In the genomic region with DNA sequence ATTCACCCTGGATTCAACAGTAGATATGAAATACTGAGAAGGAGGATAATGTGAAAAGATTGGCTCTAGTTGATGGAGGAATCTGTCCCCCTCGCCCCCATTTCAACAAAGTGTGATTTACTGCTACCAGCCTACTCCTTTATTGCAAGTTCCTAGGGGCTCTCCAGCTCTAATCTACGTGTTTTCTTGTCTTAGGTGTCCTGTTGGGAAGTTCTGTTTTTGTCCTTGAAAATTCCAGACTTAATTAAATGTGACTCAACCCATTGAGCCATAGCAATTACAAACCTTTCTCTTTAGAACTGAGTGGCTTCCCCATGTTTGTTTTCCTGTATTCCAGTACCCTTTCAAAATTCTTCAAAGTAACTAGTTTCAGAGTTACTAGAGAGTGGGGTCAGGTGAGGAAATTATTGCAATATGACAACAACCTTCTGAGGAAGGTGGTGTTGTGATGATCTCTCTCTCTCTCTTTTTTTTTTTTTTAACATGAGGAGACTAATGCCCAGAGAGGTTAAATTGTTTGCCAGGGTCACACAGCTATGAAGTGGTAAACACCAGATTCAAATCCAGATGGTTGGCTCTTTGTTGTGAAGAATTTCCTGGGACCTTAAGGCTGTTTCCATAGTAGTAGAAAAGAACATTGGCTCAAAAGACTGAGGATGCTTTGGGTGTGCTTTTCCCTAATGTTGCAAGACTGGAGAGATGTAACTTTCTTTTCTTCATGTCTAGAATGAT, we compare ENCODE assay signal across 13 cellular contexts. TPM values are rescaled to one million over a fixed set of nuclear protein-coding genes. Genes with fewer than 3 reads are reported as not detected.
DNase-seq lines count a peak whose midpoint lies in the region; ATAC-seq and TF ChIP-seq lines count a peak whose summit lies in the region.
"Had no signal": no experiment of that assay in that cellular context is flagged by ENCODE, and none has a peak within 500 bp of the region (broad histone marks: within the 10 kb centered on the region; RNA-seq: fewer than 3 reads in every experiment).

No MANE protein-coding gene starts in this region.

- no peak overlapping the region for H2AFZ ChIP-seq in MM.1S (ENCODE audit: low read length)

- H3K27ac Mint-ChIP-seq in osteocyte (ENCODE audit: unreplicated experiment), result peak overlapping the region; percentile 87
- no peak overlapping the region for H3K27ac Mint-ChIP-seq in T-helper 2 cell treated with Interferon-gamma antibody and Interleukin-4, amounts not matched to agents 5 μg/mL and 100 μg/mL, for 36 hours
- no peak overlapping the region for H3K27ac Mint-ChIP-seq in activated CD4-positive, alpha-beta memory T cell treated with anti-CD3 and anti-CD28 coated beads, Interleukin-2, amount 10 ng/mL, durations not matched to agents 7 days and 5 days
- H3K27ac Mint-ChIP-seq: T-helper 17 cell had no signal

- H3K27ac ChIP-seq in MM.1S (ENCODE audit: low read length) (peak overlapping the region; percentile 41; the same call in 1 of the 2 replicates), esophagus muscularis mucosa (replicated peaks in 1 of 4) (peak overlapping the region in 2 of 4 donors; percentile 34 to 86)

- H3F3A ChIP-seq in MM.1S (ENCODE audit: insufficient read depth, low read length), result peaks cover 35% of the 10 kb centered on the region

- H3K4me3 ChIP-seq in MM.1S (ENCODE audit: low read length) (peak overlapping the region; percentile 95; the same call in 1 of the 2 replicates), esophagus muscularis mucosa (peak overlapping the region; percentile 61 to 71 (median 71))

- TF ChIP-seq CTCF in MM.1S (IDR thresholded peaks at IDR 0.05; ENCODE audit: low read length) (no peak), esophagus muscularis mucosa (IDR thresholded peaks at IDR 0.05) (no peak), osteocyte (IDR thresholded peaks at IDR 0.05) (no peak)

- intact Hi-C loops in esophagus muscularis mucosa (cut with DNase I), result no loop called here
- intact Hi-C loops in sciatic nerve (cut with DNase I), result no loop called here

- H3K4me3 Mint-ChIP-seq in osteocyte (ENCODE audit: unreplicated experiment), result peak overlapping the region; percentile 97
- H3K4me3 Mint-ChIP-seq in T-helper 2 cell treated with Interferon-gamma antibody and Interleukin-4, amounts not matched to agents 5 μg/mL and 100 μg/mL, for 36 hours, result no peak overlapping the region
- H3K4me3 Mint-ChIP-seq in activated CD4-positive, alpha-beta memory T cell treated with anti-CD3 and anti-CD28 coated beads, Interleukin-2, amount 10 ng/mL, durations not matched to agents 7 days and 5 days, result no peak overlapping the region
- H3K4me3 Mint-ChIP-seq: T-helper 17 cell had no signal

- H3K9me3 Mint-ChIP-seq in osteocyte (ENCODE audit: unreplicated experiment), result no peaks in the 10 kb centered on the region
- no peaks in the 10 kb centered on the region for H3K9me3 Mint-ChIP-seq in T-helper 2 cell treated with Interferon-gamma antibody and Interleukin-4, amounts not matched to agents 5 μg/mL and 100 μg/mL, for 36 hours
- H3K9me3 Mint-ChIP-seq in activated CD4-positive, alpha-beta memory T cell treated with anti-CD3 and anti-CD28 coated beads, Interleukin-2, amount 10 ng/mL, durations not matched to agents 7 days and 5 days, result no peaks in the 10 kb centered on the region

- H3K79me2 ChIP-seq in MM.1S (ENCODE audit: low read length), result peaks cover 75% of the 10 kb centered on the region

- peaks cover 44% of the 10 kb centered on the region for H3K4me1 ChIP-seq in MM.1S (ENCODE audit: low read length)
- H3K4me1 ChIP-seq in esophagus muscularis mucosa, result peaks cover 27 to 81% (median 78%) of the 10 kb centered on the region in 4 donors

- POLR2A ChIA-PET in activated CD4-positive, alpha-beta memory T cell treated with anti-CD3 and anti-CD28 coated beads, Interleukin-2, amount 10 ng/mL, durations not matched to agents 7 days and 5 days (lab: Charles Lee), result interaction anchor here (0.6 kb wide), 1 partner anchor 98 kb away, joined by 5 read pairs; no protein-coding TSS in a partner anchor

- H3K36me3 ChIP-seq in MM.1S (replicated peaks; ENCODE audit: insufficient read depth, low read length), result 0 out of 2 replicates have a peak, but pooled peaks cover 3% of the 10 kb centered on the region
- H3K36me3 ChIP-seq in esophagus muscularis mucosa, result no peaks in the 10 kb centered on the region

- CTCF ChIA-PET in activated CD4-positive, alpha-beta memory T cell treated with anti-CD3 and anti-CD28 coated beads, Interleukin-2, amount 10 ng/mL, durations not matched to agents 7 days and 5 days (lab: Charles Lee), result no interaction called here

- peak; percentile 58 for DNase-seq in EH (ENCODE audit: low read depth)
- no peak for DNase-seq in MM.1S
- DNase-seq in esophagus muscularis mucosa (ENCODE audit: extremely low spot score), result no peak
- DNase-seq in osteocyte (ENCODE audit: extremely low spot score, unreplicated experiment), result no peak
- no peak for DNase-seq in T-helper 2 cell treated with Interferon-gamma antibody and Interleukin-4, amounts not matched to agents 5 μg/mL and 100 μg/mL, for 36 hours (ENCODE audit: low spot score)
- no peak for DNase-seq in activated CD4-positive, alpha-beta memory T cell treated with anti-CD3 and anti-CD28 coated beads, Interleukin-2, amount 10 ng/mL, durations not matched to agents 7 days and 5 days
- DNase-seq in DMS 273 treated with DMSO at 0.1 percent for 48 hours (lab: John Stamatoyannopoulos, UW), result no peak
- DNase-seq in sciatic nerve (ENCODE audit: low spot score), result no peak
- DNase-seq: activated CD4-positive, alpha-beta T cell treated with anti-CD3 and anti-CD28 coated beads for 4 hours; hippocampal formation; NCI-H1092 treated with DMSO at 0.1 percent for 48 hours; NCI-H446 treated with DMSO at 0.1 percent for 48 hours; T-helper 17 cell had no signal

- H3K9me3 ChIP-seq in MM.1S (replicated peaks; ENCODE audit: insufficient read depth, low read length) (no peaks in the 10 kb centered on the region), esophagus muscularis mucosa (no peaks in the 10 kb centered on the region)

- peak overlapping the region; percentile 87 for H3K4me2 ChIP-seq in MM.1S (ENCODE audit: low read depth, low read length)

- H3K36me3 Mint-ChIP-seq in osteocyte (ENCODE audit: unreplicated experiment), result peaks cover 30% of the 10 kb centered on the region
- H3K36me3 Mint-ChIP-seq in T-helper 2 cell treated with Interferon-gamma antibody and Interleukin-4, amounts not matched to agents 5 μg/mL and 100 μg/mL, for 36 hours (ENCODE audit: low read depth), result no peaks in the 10 kb centered on the region
- peaks cover 5% of the 10 kb centered on the region for H3K36me3 Mint-ChIP-seq in activated CD4-positive, alpha-beta memory T cell treated with anti-CD3 and anti-CD28 coated beads, Interleukin-2, amount 10 ng/mL, durations not matched to agents 7 days and 5 days (ENCODE audit: low read depth)

- TF ChIP-seq POLR2A in esophagus muscularis mucosa (IDR thresholded peaks at IDR 0.05; ENCODE audit: low read depth), result no peak

- no peak overlapping the region for H3K9ac ChIP-seq in MM.1S (ENCODE audit: low read length)

- H3K9me2 ChIP-seq in MM.1S (replicated peaks; ENCODE audit: insufficient read depth, low read length), result no peaks in the 10 kb centered on the region

- H3K27me3 ChIP-seq in MM.1S (replicated peaks; ENCODE audit: insufficient read depth, low read length) (no peaks in the 10 kb centered on the region), esophagus muscularis mucosa (no peaks in the 10 kb centered on the region)

- H3K4me1 Mint-ChIP-seq in osteocyte (ENCODE audit: unreplicated experiment), result peaks cover 84% of the 10 kb centered on the region
- H3K4me1 Mint-ChIP-seq in T-helper 2 cell treated with Interferon-gamma antibody and Interleukin-4, amounts not matched to agents 5 μg/mL and 100 μg/mL, for 36 hours (ENCODE audit: low read depth), result peaks cover 13% of the 10 kb centered on the region
- peaks cover 31% of the 10 kb centered on the region for H3K4me1 Mint-ChIP-seq in activated CD4-positive, alpha-beta memory T cell treated with anti-CD3 and anti-CD28 coated beads, Interleukin-2, amount 10 ng/mL, durations not matched to agents 7 days and 5 days

- H3K27me3 Mint-ChIP-seq in osteocyte (ENCODE audit: unreplicated experiment), result no peaks in the 10 kb centered on the region
- H3K27me3 Mint-ChIP-seq in T-helper 2 cell treated with Interferon-gamma antibody and Interleukin-4, amounts not matched to agents 5 μg/mL and 100 μg/mL, for 36 hours (ENCODE audit: low read depth), result peaks cover 21% of the 10 kb centered on the region
- peaks cover 5% of the 10 kb centered on the region for H3K27me3 Mint-ChIP-seq in activated CD4-positive, alpha-beta memory T cell treated with anti-CD3 and anti-CD28 coated beads, Interleukin-2, amount 10 ng/mL, durations not matched to agents 7 days and 5 days

- no peak for TF ChIP-seq EP300 in esophagus muscularis mucosa (IDR thresholded peaks at IDR 0.05)

- no peaks in the 10 kb centered on the region for H4K20me1 ChIP-seq in MM.1S (ENCODE audit: insufficient read depth, low read length)

- 72% methylated on average over 2 of the region's 2 CpGs for WGBS in esophagus muscularis mucosa

- no peak for ATAC-seq in sciatic nerve
- ATAC-seq: T-helper 17 cell had no signal

RNA-seq across cellular contexts. Expression of a gene that starts 3.5 kb away (rescaled TPM):
- total RNA-seq in esophagus muscularis mucosa (10 to 100 TPM; 31.5 to 51.5 (median 37.5) TPM), osteocyte (68.1 and 69.4 TPM in 2 replicates), sciatic nerve (76.9 TPM)
- total RNA-seq in activated CD4-positive, alpha-beta memory T cell treated with anti-CD3 and anti-CD28 coated beads, Interleukin-2, amount 10 ng/mL, durations not matched to agents 7 days and 5 days, result 1 to 10 TPM; 2.4 to 2.8 TPM

Comparison
In these comparisons a context has a peak if more than half of its experiments do, and no peak if none do; other contexts are left out.
1. RNA of a gene that starts 3.5 kb away (total RNA-seq): 76.9 TPM in sciatic nerve (single experiment), 68.1 to 69.4 TPM in osteocyte and 31.5 to 51.5 TPM in esophagus muscularis mucosa; 2.4 to 2.8 TPM in activated CD4-positive, alpha-beta memory T cell treated with anti-CD3 and anti-CD28 coated beads, Interleukin-2, amount 10 ng/mL, durations not matched to agents 7 days and 5 days; every median in the first group is over 4 times any median in the second.